8 cellular contexts compared by ENCODE assay signal in the genomic region with DNA sequence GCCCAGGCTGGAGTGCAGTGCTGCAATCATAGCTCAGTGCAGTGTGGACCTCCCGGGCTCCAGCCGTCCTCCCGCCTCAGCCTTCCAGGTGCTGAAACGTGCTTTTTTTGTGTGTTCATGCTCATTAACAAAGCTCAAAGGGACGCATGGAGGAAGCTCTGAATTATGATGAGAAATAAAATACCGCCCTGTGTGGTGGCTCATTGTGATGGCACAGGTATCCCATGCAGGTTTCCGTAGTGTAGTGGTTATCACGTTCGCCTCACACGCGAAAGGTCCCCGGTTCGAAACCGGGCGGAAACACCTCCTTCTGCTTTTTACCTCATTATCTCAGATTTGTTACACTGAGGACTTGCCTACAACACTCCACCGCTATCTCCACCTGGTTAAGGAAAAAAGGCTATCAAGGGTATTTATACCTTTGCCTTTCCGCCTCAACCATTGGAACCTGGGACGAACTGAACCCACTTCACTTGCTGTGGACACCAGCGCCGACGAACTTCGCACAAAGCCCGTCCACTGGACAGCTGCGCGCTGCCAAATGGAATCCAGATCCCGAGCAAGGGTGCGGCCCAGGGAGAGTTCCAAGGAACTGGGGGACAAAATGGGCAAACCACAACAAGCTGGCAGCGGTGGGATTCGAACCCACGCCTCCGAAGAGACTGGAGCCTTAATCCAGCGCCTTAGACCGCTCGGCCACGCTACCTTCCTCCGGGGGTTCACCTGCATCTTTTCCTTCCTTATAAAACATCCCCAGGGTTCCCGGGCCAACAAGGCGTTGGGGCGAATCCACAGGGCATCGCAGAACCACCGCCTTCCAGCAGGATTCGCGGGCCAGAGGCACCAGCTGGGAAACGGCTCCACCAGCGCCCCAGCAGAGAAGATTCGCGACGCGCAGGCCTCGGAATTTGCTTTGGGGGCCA. TPM values are rescaled to one million over a fixed set of nuclear protein-coding genes. Genes with fewer than 3 reads are reported as not detected.
DNase-seq lines count a peak whose midpoint lies in the region; TF ChIP-seq lines count a peak whose summit lies in the region.

No MANE protein-coding gene starts in this region.

- TF ChIP-seq CTCF in mammary epithelial cell (conservative IDR thresholded peaks at IDR 0.05 in 1 of 2, IDR thresholded peaks at IDR 0.05 in 1 of 2; ENCODE audit: extremely low read depth in 1 of 2, insufficient read depth in 1 of 2, low read depth in 1 of 2, low read length in 2 of 2): no peak

- H2BK12ac ChIP-seq in neuronal stem cell (ENCODE audit: low read length): no peak overlapping the region

- dilution Hi-C loops in mammary epithelial cell (cut with HindIII; ENCODE audit: low sequenced_read_pairs): no loop called here

- intact Hi-C loops in mammary epithelial cell (cut with micrococcal nuclease): loop anchor here (1.0 kb wide), 2 partner anchors 9 to 14 kb away; no protein-coding TSS in a partner anchor

- H3K27me3 ChIP-seq in mammary epithelial cell (ENCODE audit: insufficient read depth, low read length): no peaks in the 10 kb centered on the region
- peaks cover 2 to 56% (median 40%) of the 10 kb centered on the region in 3 experiments for H3K27me3 ChIP-seq in neuronal stem cell (ENCODE audit: control insufficient read depth in 3 of 3, insufficient read depth in 3 of 3, low read depth in 1 of 3, low read length in 3 of 3)

- H2AFZ ChIP-seq in mammary epithelial cell (ENCODE audit: low read depth, low read length) (peak overlapping the region; percentile 81), neuronal stem cell (ENCODE audit: low read length) (peak overlapping the region; percentile 44)

- no peak overlapping the region for H3K9ac ChIP-seq in mammary epithelial cell (ENCODE audit: insufficient read depth, low read length)
- H3K9ac ChIP-seq in neuronal stem cell (ENCODE audit: low read depth, low read length, poor library complexity): no peak overlapping the region

- DNase-seq in ELR (ENCODE audit: low read depth): peak; percentile 84
- peak; percentile 62 for DNase-seq in HEK293T (ENCODE audit: extremely low spot score)
- DNase-seq in RPMI8226: peak; percentile 76
- peak; percentile 95 for DNase-seq in mammary epithelial cell
- DNase-seq in neuronal stem cell (ENCODE audit: low spot score): no peak
- no peak for DNase-seq in NK-92 (lab: John Stamatoyannopoulos, UW; ENCODE audit: unreplicated experiment)
- DNase-seq in GM03348 (ENCODE audit: low spot score): no peak
- no peak for DNase-seq in NCI-H2029 (lab: John Stamatoyannopoulos, UW)

- peaks cover 5% of the 10 kb centered on the region for H3K4me1 ChIP-seq in mammary epithelial cell (ENCODE audit: insufficient read depth, low read length)
- peaks cover 7 to 10% of the 10 kb centered on the region in 2 donors for H3K4me1 ChIP-seq in neuronal stem cell (ENCODE audit: control insufficient read depth in 2 of 2, insufficient read depth in 1 of 2, low read depth in 1 of 2, low read length in 2 of 2)

- no peak overlapping the region for H2BK120ac ChIP-seq in neuronal stem cell (ENCODE audit: low read depth, low read length)

- in situ Hi-C loops in mammary epithelial cell (cut with MboI; ENCODE audit: low sequenced_read_pairs in 2 of 2): no loop called here

- H3K27ac ChIP-seq in mammary epithelial cell (ENCODE audit: insufficient read depth, low read depth, low read length) (no peak overlapping the region), neuronal stem cell (replicated peaks; ENCODE audit: low read length) (no peak overlapping the region)

- H2AK5ac ChIP-seq in neuronal stem cell (ENCODE audit: low read depth, low read length): no peak overlapping the region

- no peak overlapping the region for H4K91ac ChIP-seq in neuronal stem cell (ENCODE audit: low read depth, low read length, poor library complexity)

- H3K4ac ChIP-seq in neuronal stem cell (ENCODE audit: low read length): no peak overlapping the region

- H3K9me3 ChIP-seq in mammary epithelial cell (replicated peaks; ENCODE audit: insufficient read depth, low read length) (no peaks in the 10 kb centered on the region), neuronal stem cell (replicated peaks in 1 of 2; ENCODE audit: control insufficient read depth in 2 of 2, insufficient read depth in 1 of 2, low read depth in 1 of 2, low read length in 2 of 2) (peaks cover 0 to 2% of the 10 kb centered on the region in 2 donors)

- POLR2A ChIA-PET in HEK293T (lab: Yijun Ruan, JAX): interaction anchor here (0.6 to 2.3 kb wide), 14 partner anchors 10 to 372 kb away, joined by 3 to 14 read pairs (median 4); a partner anchor contains a TSS

- peak overlapping the region; percentile 33 to 41 (median 37) for H3K4me3 ChIP-seq in mammary epithelial cell (replicated peaks in 1 of 3; ENCODE audit: insufficient read depth in 1 of 3, low read depth in 2 of 3, low read length in 3 of 3)
- peak overlapping the region; percentile 20 to 68 for H3K4me3 ChIP-seq in neuronal stem cell (ENCODE audit: low read length in 2 of 2)

- no peak overlapping the region for H3K14ac ChIP-seq in neuronal stem cell (ENCODE audit: low read length)

- H4K20me1 ChIP-seq in mammary epithelial cell (ENCODE audit: insufficient read depth, low read length): no peaks in the 10 kb centered on the region

- H2BK5ac ChIP-seq in neuronal stem cell (ENCODE audit: low read length): no peak overlapping the region

- H3K23ac ChIP-seq in neuronal stem cell (ENCODE audit: low read depth, low read length, poor library complexity): no peak overlapping the region

- no peak overlapping the region for H4K8ac ChIP-seq in neuronal stem cell (ENCODE audit: low read depth, low read length)

- no peak overlapping the region for H2BK15ac ChIP-seq in neuronal stem cell (ENCODE audit: low read length)

- no peak overlapping the region for H3K18ac ChIP-seq in neuronal stem cell (ENCODE audit: low read length)

- H3K36me3 ChIP-seq in mammary epithelial cell (ENCODE audit: insufficient read depth, low read length) (no peaks in the 10 kb centered on the region), neuronal stem cell (replicated peaks in 1 of 2; ENCODE audit: control insufficient read depth in 2 of 2, insufficient read depth in 2 of 2, low read length in 2 of 2) (no peaks in the 10 kb centered on the region)

- TSS peak; percentile 97 for BruUV-seq in mammary epithelial cell (replicated peaks; lab: Mats Ljungman, UMichigan)

- 10% methylated on average over 41 of the region's 50 CpGs for WGBS in mammary epithelial cell (ENCODE audit: low coverage, missing lambda C conversion rate)
- no CpG with 5 or more reads among the region's 50 CpGs for WGBS in neuronal stem cell (ENCODE audit: extremely low coverage in 2 of 2, insufficient read length in 2 of 2, insufficient replicate concordance in 1 of 2), 2 donors

- CTCF ChIA-PET in HEK293T (lab: Yijun Ruan, JAX) (interaction anchor here (0.9 to 4.2 kb wide), 7 partner anchors 10 to 554 kb away, joined by 3 to 26 read pairs (median 6); a partner anchor contains a TSS), mammary epithelial cell (lab: Charles Lee; ENCODE audit: low non-redundant PET) (no interaction called here)

- H3K4me2 ChIP-seq in mammary epithelial cell (ENCODE audit: insufficient read depth, low read depth, low read length) (peak overlapping the region; percentile 67), neuronal stem cell (ENCODE audit: insufficient read depth, low read length, poor library complexity, severe bottlenecking) (peak overlapping the region; percentile 54)

- no peaks in the 10 kb centered on the region for H3K79me1 ChIP-seq in neuronal stem cell (ENCODE audit: low read depth, low read length)

- no peaks in the 10 kb centered on the region for H3K79me2 ChIP-seq in mammary epithelial cell (ENCODE audit: insufficient read depth, low read length)

TF ChIP-seq in HEK293T, 16 proteins besides CTCF, POLR2A, EP300 and RAD21 (continues in another document):
- TF ChIP-seq FOXM1 (IDR thresholded peaks at IDR 0.05; ENCODE audit: borderline replicate concordance) (0 out of 2 replicates have a peak, but pooled peaks have one; percentile 30), ELF4 (IDR thresholded peaks at IDR 0.05) (no peak), TARDBP (IDR thresholded peaks at IDR 0.05) (peak; percentile 64; the same call in 1 of the 2 replicates), ZNF384 (IDR thresholded peaks at IDR 0.05) (0 out of 2 replicates have a peak, but pooled peaks have one; percentile 11), HDGF (IDR thresholded peaks at IDR 0.05; ENCODE audit: borderline replicate concordance) (no peak), SP1 (IDR thresholded peaks at IDR 0.05) (no peak), SUZ12 (IDR thresholded peaks at IDR 0.05) (no peak), FOXK2 (IDR thresholded peaks at IDR 0.05) (no peak; the same call in 1 of the 2 replicates), CTBP1 (IDR thresholded peaks at IDR 0.05; ENCODE audit: borderline replicate concordance) (peak; percentile 92), NFRKB (IDR thresholded peaks at IDR 0.05) (no peak), FOXA1 (IDR thresholded peaks at IDR 0.05) (no peak), ARNT (IDR thresholded peaks at IDR 0.05) (peak; percentile 27; the same call in 1 of the 2 replicates), L3MBTL2 (conservative IDR thresholded peaks at IDR 0.05) (peak; percentile 70), LEF1 (IDR thresholded peaks at IDR 0.05; ENCODE audit: borderline replicate concordance) (no peak)

RNA-seq across cellular contexts. Expression of a gene that starts 26.3 kb away (rescaled TPM):
- total RNA-seq in mammary epithelial cell: not detected
- polyA plus RNA-seq in mammary epithelial cell: not detected
- not detected for polyA minus RNA-seq in mammary epithelial cell
- not detected for polyA plus RNA-seq in neuronal stem cell (2013, experiment 1 of 2)
- polyA plus RNA-seq in neuronal stem cell (2013, experiment 2 of 2): not detected

RNA-seq across cellular contexts. Expression of a gene that starts 31.3 kb away (rescaled TPM):
- total RNA-seq in mammary epithelial cell: 10 to 100 TPM in 1 of 2 donors, 1 to 10 TPM in 1; 6.3 to 31.4 TPM
- 18.8 TPM for polyA plus RNA-seq in mammary epithelial cell
- polyA minus RNA-seq in mammary epithelial cell: 6.6 TPM
- polyA plus RNA-seq in neuronal stem cell (2013, experiment 1 of 2): 0.28 TPM
- polyA plus RNA-seq in neuronal stem cell (2013, experiment 2 of 2): 0.28 TPM

RNA-seq across cellular contexts. Expression of a gene that starts 42.7 kb away (rescaled TPM):
- not detected for total RNA-seq in mammary epithelial cell
- not detected for polyA plus RNA-seq in mammary epithelial cell
- not detected for polyA minus RNA-seq in mammary epithelial cell
- polyA plus RNA-seq in neuronal stem cell (2013, experiment 1 of 2): not detected
- not detected for polyA plus RNA-seq in neuronal stem cell (2013, experiment 2 of 2)

RNA-seq across cellular contexts. Expression of a gene that starts 49.4 kb away (rescaled TPM):
- total RNA-seq in mammary epithelial cell: 10 to 100 TPM; 10.3 to 30.6 TPM
- polyA plus RNA-seq in mammary epithelial cell: 10.1 TPM
- polyA minus RNA-seq in mammary epithelial cell: 10.5 TPM
- 21.0 TPM for polyA plus RNA-seq in neuronal stem cell (2013, experiment 1 of 2)
- 21.3 TPM for polyA plus RNA-seq in neuronal stem cell (2013, experiment 2 of 2)

Comparison
In these comparisons a context has a peak if more than half of its experiments do, and no peak if none do; other contexts are left out.
1. DNase-seq: peak in ELR (single experiment), HEK293T (single experiment), RPMI8226 (single experiment) and mammary epithelial cell (single experiment); none in neuronal stem cell (single experiment), NK-92 (single experiment), GM03348 (single experiment) and NCI-H2029 (single experiment).